In genomic region chr5:130520211-130520610, GRCh38 we compare ENCODE assay signal across 18 cellular contexts.
DNase-seq lines count a peak whose midpoint lies in the region; ATAC-seq and TF ChIP-seq lines count a peak whose summit lies in the region.
"Had no signal": no experiment of that assay in that cellular context is flagged by ENCODE, and none has a peak within 500 bp of the region (broad histone marks: within the 10 kb centered on the region; RNA-seq: fewer than 3 reads in every experiment).

No MANE protein-coding gene starts in this region.

- ATAC-seq in PC-3 (peak; percentile 80), HG03565 (IDR thresholded peaks at IDR 0.05; ENCODE audit: unreplicated experiment) (no peak), GM18861 (IDR thresholded peaks at IDR 0.05; ENCODE audit: unreplicated experiment) (no peak)
- ATAC-seq: left ventricle myocardium superior had no signal

- H3F3A ChIP-seq in PC-3 (ENCODE audit: low read length, unreplicated experiment), result peaks cover 7% of the 10 kb centered on the region

- peak overlapping the region; percentile 23; the same call in 1 of the 2 replicates for H3K4me2 ChIP-seq in PC-3 (ENCODE audit: low read length)

- CTCF ChIA-PET in PC-3 (lab: Charles Lee), result no interaction called here

- DNase-seq in EH (ENCODE audit: low read depth), result peak; percentile 10
- DNase-seq in PC-3, result peak; percentile 66
- peak; percentile 53 for DNase-seq in choroid plexus epithelial cell (ENCODE audit: low read depth)
- peak; percentile 58 for DNase-seq in kidney tubule cell (ENCODE audit: low spot score)
- DNase-seq in activated naive CD4-positive, alpha-beta T cell treated with Interleukin-2 at 50 U/mL for 16 hours, result no peak
- DNase-seq in NCI-H82 (lab: John Stamatoyannopoulos, UW), result no peak
- DNase-seq: activated CD4-positive, alpha-beta T cell treated with anti-CD3 and anti-CD28 coated beads, Interleukin-2, amount 10 ng/mL, durations not matched to agents 7 days and 5 days; activated naive CD8-positive, alpha-beta T cell treated with anti-CD3 and anti-CD28 coated beads for 36 hours; activated T-cell treated with anti-CD3 and anti-CD28 coated beads, Interleukin-2, amount 50 U/mL, for 1 hour; CD4-positive, alpha-beta T cell; DND-41; effector memory CD4-positive, alpha-beta T cell; left ventricle myocardium superior; NCI-H748 treated with DMSO at 0.1 percent for 48 hours; RPMI8226; sigmoid colon had no signal

- H3K9me2 ChIP-seq in PC-3 (replicated peaks; ENCODE audit: low read length), result no peaks in the 10 kb centered on the region

- peaks cover 17% of the 10 kb centered on the region; the same call in 1 of the 2 replicates for H3K36me3 ChIP-seq in PC-3 (ENCODE audit: low read depth, low read length)
- H3K36me3 ChIP-seq: sigmoid colon had no signal

- peaks cover 16% of the 10 kb centered on the region for H3K9me3 ChIP-seq in PC-3 (ENCODE audit: low read length)

- H3K79me2 ChIP-seq in PC-3 (ENCODE audit: low read length), result no peaks in the 10 kb centered on the region

- H3K27ac ChIP-seq in PC-3 (ENCODE audit: low read length), result no peak overlapping the region
- H3K27ac ChIP-seq: sigmoid colon had no signal

- BruUV-seq in PC-3 (replicated peaks; lab: Mats Ljungman, UMichigan), result no TSS peak

- no peaks in the 10 kb centered on the region for H4K20me1 ChIP-seq in PC-3 (ENCODE audit: low read length)

- no peak overlapping the region for H3K9ac ChIP-seq in PC-3 (ENCODE audit: low read length)

- no peak overlapping the region for H2AFZ ChIP-seq in PC-3 (ENCODE audit: low read length)

- TF ChIP-seq CTCF in PC-3 (conservative IDR thresholded peaks at IDR 0.05; ENCODE audit: low read depth, low read length) (no peak), choroid plexus epithelial cell (conservative IDR thresholded peaks at IDR 0.05; ENCODE audit: low read depth, low read length) (no peak)

- H3K4me3 ChIP-seq in PC-3 (ENCODE audit: low read length), result no peak overlapping the region
- no peak overlapping the region for H3K4me3 ChIP-seq in choroid plexus epithelial cell (ENCODE audit: low read depth, low read length)
- H3K4me3 ChIP-seq: sigmoid colon had no signal

- POLR2A ChIA-PET in PC-3 (lab: Charles Lee; ENCODE audit: unreplicated experiment), result no interaction called here

- peaks cover 18% of the 10 kb centered on the region for H3K4me1 ChIP-seq in PC-3 (ENCODE audit: insufficient read depth, low read length)
- H3K4me1 ChIP-seq: sigmoid colon had no signal

- no peaks in the 10 kb centered on the region for H3K27me3 ChIP-seq in PC-3 (ENCODE audit: low read length)
- H3K27me3 ChIP-seq: sigmoid colon had no signal

- intact Hi-C loops in PC-3 (cut with micrococcal nuclease), result no loop called here

Comparison
In these comparisons a context has a peak if more than half of its experiments do, and no peak if none do; other contexts are left out.
1. DNase-seq: peak in EH (single experiment), PC-3 (single experiment), choroid plexus epithelial cell (single experiment) and kidney tubule cell (single experiment); none in activated naive CD4-positive, alpha-beta T cell treated with Interleukin-2 at 50 U/mL for 16 hours (single experiment) and NCI-H82 (single experiment).